ENCODE assay signal across 8 cellular contexts in the genomic region with DNA sequence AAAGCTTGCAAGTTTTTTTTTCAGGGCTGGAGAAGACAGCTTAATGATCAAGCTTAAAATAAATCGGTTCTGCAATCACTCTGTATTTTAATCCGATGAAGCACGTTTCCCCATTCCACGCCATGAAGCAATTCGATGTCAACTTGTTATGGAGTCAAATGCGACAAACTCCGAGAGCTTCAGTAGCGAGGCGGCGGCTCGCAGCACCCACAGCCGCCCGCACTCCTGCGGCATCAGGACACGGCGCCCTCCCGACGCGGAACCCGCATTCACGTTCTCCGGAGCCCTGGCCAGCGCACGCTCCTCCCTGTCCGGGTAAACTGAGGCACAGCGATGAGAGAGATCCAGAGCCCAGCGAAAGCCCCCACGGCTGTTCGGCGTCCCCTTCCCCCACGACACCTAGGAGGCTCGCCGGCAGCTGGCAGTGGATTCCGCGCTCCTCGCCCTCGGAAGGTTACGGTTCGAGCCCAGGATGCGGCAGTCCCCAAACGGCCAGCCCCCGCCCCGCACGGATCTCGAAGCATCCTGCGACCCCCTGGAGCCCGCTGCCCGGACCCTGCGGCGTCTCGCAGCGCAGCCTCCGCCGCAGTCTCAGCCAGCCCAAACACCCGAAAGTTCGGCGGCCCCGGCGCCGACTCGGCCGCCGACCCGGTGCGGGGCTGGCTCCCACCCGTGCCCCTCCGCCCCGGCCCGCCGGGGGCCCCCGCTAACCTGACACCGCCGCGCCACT. TPM values are rescaled to one million over a fixed set of nuclear protein-coding genes. Genes with fewer than 3 reads are reported as not detected.
A peak's percentile ranks its signal among the peaks of the same experiment; 100 is the strongest.
DNase-seq lines count a peak whose midpoint lies in the region; ATAC-seq and TF ChIP-seq lines count a peak whose summit lies in the region.

No MANE protein-coding gene starts in this region.

- TF ChIP-seq CTCF in gastroesophageal sphincter (IDR thresholded peaks at IDR 0.05) (no peak), parathyroid adenoma (IDR thresholded peaks at IDR 0.05) (no peak)

- H3K9me3 ChIP-seq in gastroesophageal sphincter (no peaks in the 10 kb centered on the region), parathyroid adenoma (ENCODE audit: control insufficient read depth, low read length) (no peaks in the 10 kb centered on the region)

- H3K27me3 ChIP-seq in gastroesophageal sphincter (no peaks in the 10 kb centered on the region), parathyroid adenoma (ENCODE audit: control insufficient read depth, insufficient read depth, low read length) (no peaks in the 10 kb centered on the region)

- H3K9ac ChIP-seq in parathyroid adenoma = no peak overlapping the region

- H3K4me1 ChIP-seq in gastroesophageal sphincter = peaks cover 0 to 16% (median 0%) of the 10 kb centered on the region in 3 donors
- H3K4me1 ChIP-seq in parathyroid adenoma = no peaks in the 10 kb centered on the region

- H3K27ac ChIP-seq in gastroesophageal sphincter (peak overlapping the region in 3 of 4 donors; percentile 92 to 97 (median 93)), parathyroid adenoma (no peak overlapping the region)

- no peaks in the 10 kb centered on the region for H3K36me3 ChIP-seq in gastroesophageal sphincter
- H3K36me3 ChIP-seq in parathyroid adenoma (ENCODE audit: control insufficient read depth, insufficient read depth, low read length) = no peaks in the 10 kb centered on the region

- H3K79me2 ChIP-seq in parathyroid adenoma = no peaks in the 10 kb centered on the region

- CTCF ChIA-PET in HEK293T (lab: Yijun Ruan, JAX) = interaction anchor here (0.6 to 2.8 kb wide), 4 partner anchors 67 to 1827 kb away, joined by 3 to 15 read pairs (median 3); no protein-coding TSS in a partner anchor

- H2AFZ ChIP-seq in parathyroid adenoma = peak overlapping the region; percentile 68

- H3K4me3 Mint-ChIP-seq in activated T-cell treated with anti-CD3 and anti-CD28 coated beads, Interleukin-2, amount 50 U/mL, for 4 hours = peak overlapping the region; percentile 73

- peak overlapping the region; percentile 74 for H3K4me2 ChIP-seq in parathyroid adenoma (ENCODE audit: low read length)

- peaks cover 18% of the 10 kb centered on the region for H3K27me3 Mint-ChIP-seq in activated T-cell treated with anti-CD3 and anti-CD28 coated beads, Interleukin-2, amount 50 U/mL, for 4 hours (ENCODE audit: low read depth)

- H3K4me3 ChIP-seq in gastroesophageal sphincter = peak overlapping the region; percentile 65 to 93
- H3K4me3 ChIP-seq in parathyroid adenoma (ENCODE audit: low read depth, low read length) = peak overlapping the region; percentile 54

- peak in 1 of 2 donors; percentile 0 for ATAC-seq in activated T-cell treated with anti-CD3 and anti-CD28 coated beads, Interleukin-2, amount 50 U/mL, for 4 hours
- no peak for ATAC-seq in gastroesophageal sphincter
- ATAC-seq in HG02981 (IDR thresholded peaks at IDR 0.05; ENCODE audit: unreplicated experiment) = no peak
- no peak for ATAC-seq in HG03520 (IDR thresholded peaks at IDR 0.05; ENCODE audit: unreplicated experiment)
- ATAC-seq in HG03095 (IDR thresholded peaks at IDR 0.05; ENCODE audit: unreplicated experiment) = no peak

- peak; percentile 52 for DNase-seq in HEK293T (ENCODE audit: extremely low spot score)
- DNase-seq in activated T-cell treated with anti-CD3 and anti-CD28 coated beads, Interleukin-2, amount 50 U/mL, for 4 hours = peak; percentile 4
- DNase-seq in NCI-H446 treated with DMSO at 0.1 percent for 48 hours (lab: John Stamatoyannopoulos, UW) = no peak

- WGBS in gastroesophageal sphincter (ENCODE audit: low coverage in 1 of 2), 2 donors = 5 to 7% methylated on average over 5 to 12 of the region's 74 CpGs

- TF ChIP-seq POLR2A in gastroesophageal sphincter (IDR thresholded peaks at IDR 0.05) = no peak

- peaks cover 11% of the 10 kb centered on the region for H3K4me1 Mint-ChIP-seq in activated T-cell treated with anti-CD3 and anti-CD28 coated beads, Interleukin-2, amount 50 U/mL, for 4 hours (ENCODE audit: low read depth)

- H3K36me3 Mint-ChIP-seq in activated T-cell treated with anti-CD3 and anti-CD28 coated beads, Interleukin-2, amount 50 U/mL, for 4 hours (ENCODE audit: insufficient read depth) = no peaks in the 10 kb centered on the region

- POLR2A ChIA-PET in HEK293T (lab: Yijun Ruan, JAX) = interaction anchor here (0.6 to 2.5 kb wide), 10 partner anchors 9 to 234 kb away, joined by 3 to 11 read pairs (median 5); no protein-coding TSS in a partner anchor

- H3K9me3 Mint-ChIP-seq in activated T-cell treated with anti-CD3 and anti-CD28 coated beads, Interleukin-2, amount 50 U/mL, for 4 hours = peaks cover 4% of the 10 kb centered on the region

- TF ChIP-seq EP300 in gastroesophageal sphincter (IDR thresholded peaks at IDR 0.05) = no peak

TF ChIP-seq in HEK293T, 16 proteins besides CTCF, POLR2A, EP300 and RAD21:
- TF ChIP-seq ARNT (IDR thresholded peaks at IDR 0.05) (no peak), ZNF384 (IDR thresholded peaks at IDR 0.05) (no peak), L3MBTL2 (conservative IDR thresholded peaks at IDR 0.05) (peak; percentile 84)
TF ChIP-seq in HEK293T: peak in this region for 1.

RNA-seq across cellular contexts. Expression of a gene that starts 0.5 kb away (rescaled TPM):
- 1 to 10 TPM; 1.1 to 1.4 (median 1.4) TPM for total RNA-seq in activated T-cell treated with anti-CD3 and anti-CD28 coated beads, Interleukin-2, amount 50 U/mL, for 4 hours
- total RNA-seq in gastroesophageal sphincter = 1 to 10 TPM; 5.5 to 9.3 (median 8.3) TPM
